10 cellular contexts compared by ENCODE assay signal in the genomic region with DNA sequence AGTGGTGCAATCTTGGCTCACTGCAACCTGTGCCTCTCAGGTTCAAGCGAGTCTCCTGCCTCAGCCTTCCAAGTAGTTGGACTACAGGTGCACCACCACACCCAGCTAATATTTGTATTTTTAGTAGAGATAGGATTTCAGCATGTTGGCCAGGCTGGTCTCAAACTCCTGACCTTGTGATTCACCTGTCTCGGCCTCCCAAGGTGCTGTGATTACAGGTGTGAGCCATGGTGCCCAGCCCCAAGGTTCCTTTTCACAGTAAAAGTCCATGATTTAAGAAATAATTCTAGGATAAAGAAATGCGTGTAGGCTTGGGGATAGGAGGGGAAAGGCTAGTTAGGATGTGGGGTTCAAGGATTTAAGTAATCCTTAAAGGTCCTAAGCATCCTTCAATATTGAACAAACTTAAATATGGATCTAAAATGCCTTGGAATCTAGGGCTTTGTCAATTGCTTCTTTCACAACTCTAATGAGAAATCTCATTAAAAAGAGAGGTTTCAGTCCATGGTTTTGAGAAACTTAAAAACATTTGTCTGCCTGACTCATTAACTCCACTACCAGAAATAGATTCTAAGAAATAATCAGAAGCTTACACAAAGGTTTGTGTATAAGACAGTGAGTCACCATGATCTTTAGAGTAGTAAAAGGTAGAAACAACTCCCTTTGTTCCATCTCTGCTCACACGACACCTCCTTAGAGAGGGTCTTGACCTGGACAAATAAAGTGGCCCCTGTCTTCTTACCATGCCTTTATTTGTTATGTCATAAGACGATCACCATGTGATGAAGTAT.
DNase-seq lines count a peak whose midpoint lies in the region; ATAC-seq and TF ChIP-seq lines count a peak whose summit lies in the region.
"Had no signal": no experiment of that assay in that cellular context is flagged by ENCODE, and none has a peak within 500 bp of the region (broad histone marks: within the 10 kb centered on the region; RNA-seq: fewer than 3 reads in every experiment).

No MANE protein-coding gene starts in this region.

- DNase-seq in GM13977 (ENCODE audit: low spot score) (peak; percentile 55), PC-3 (peak; percentile 68), dermis blood vessel endothelial cell (peak; percentile 46), osteoblast (ENCODE audit: insufficient read length, low spot score, missing footprints) (no peak), iPS-NIHi7 (ENCODE audit: extremely low spot score) (no peak)
- DNase-seq in effector memory CD4-positive, alpha-beta T cell, result no peak
- DNase-seq: DMS79 treated with DMSO at 0.1 percent for 48 hours; H7; naive thymus-derived CD8-positive, alpha-beta T cell had no signal

- H3F3A ChIP-seq in PC-3 (ENCODE audit: low read length, unreplicated experiment), result no peaks in the 10 kb centered on the region

- H3K27ac ChIP-seq in PC-3 (ENCODE audit: low read length) (peak overlapping the region; percentile 96), osteoblast (ENCODE audit: low read depth, low read length) (peak overlapping the region; percentile 100)
- no peak overlapping the region for H3K27ac ChIP-seq in effector memory CD4-positive, alpha-beta T cell (ENCODE audit: insufficient read depth, low read length, poor library complexity, severe bottlenecking)

- peaks cover 40% of the 10 kb centered on the region for H3K4me1 ChIP-seq in PC-3 (ENCODE audit: insufficient read depth, low read length)
- peaks cover 38% of the 10 kb centered on the region for H3K4me1 ChIP-seq in osteoblast (ENCODE audit: insufficient read depth, low read length)
- peaks cover 9% of the 10 kb centered on the region for H3K4me1 ChIP-seq in effector memory CD4-positive, alpha-beta T cell (ENCODE audit: control insufficient read depth, insufficient read depth, low read length, poor library complexity, severe bottlenecking)

- no peak overlapping the region for H2AFZ ChIP-seq in PC-3 (ENCODE audit: low read length)
- H2AFZ ChIP-seq in osteoblast (ENCODE audit: low read length), result no peak overlapping the region

- H3K79me2 ChIP-seq in PC-3 (ENCODE audit: low read length), result no peaks in the 10 kb centered on the region
- H3K79me2 ChIP-seq in osteoblast (ENCODE audit: insufficient read depth, low read length), result no peaks in the 10 kb centered on the region

- intact Hi-C loops in PC-3 (cut with micrococcal nuclease), result loop anchor here (5.0 kb wide), 1 partner anchor 86 kb away; no protein-coding TSS in a partner anchor

- H3K9ac ChIP-seq in PC-3 (ENCODE audit: low read length), result peak overlapping the region; percentile 60

- TF ChIP-seq CTCF in GM13977 (IDR thresholded peaks at IDR 0.05; ENCODE audit: extremely low read depth, insufficient read depth, missing control alignments), result no peak
- TF ChIP-seq CTCF in PC-3 (conservative IDR thresholded peaks at IDR 0.05; ENCODE audit: low read depth, low read length), result no peak
- TF ChIP-seq CTCF in osteoblast (IDR thresholded peaks at IDR 0.05; ENCODE audit: extremely low read depth, low read depth, low read length), result no peak

- H3K9me3 ChIP-seq in PC-3 (ENCODE audit: low read length) (no peaks in the 10 kb centered on the region), osteoblast (ENCODE audit: low read depth, low read length) (peaks cover 4% of the 10 kb centered on the region)
- H3K9me3 ChIP-seq in effector memory CD4-positive, alpha-beta T cell (ENCODE audit: control insufficient read depth, low read length), result no peaks in the 10 kb centered on the region

- no peak overlapping the region for H3K4me3 ChIP-seq in PC-3 (ENCODE audit: low read length)
- no peak overlapping the region for H3K4me3 ChIP-seq in osteoblast (ENCODE audit: insufficient read depth, low read length)
- H3K4me3 ChIP-seq in effector memory CD4-positive, alpha-beta T cell (ENCODE audit: insufficient read depth, low read depth, low read length, poor library complexity, severe bottlenecking), result no peak overlapping the region

- no peaks in the 10 kb centered on the region for H4K20me1 ChIP-seq in PC-3 (ENCODE audit: low read length)
- H4K20me1 ChIP-seq in osteoblast (ENCODE audit: insufficient read depth, low read length), result no peaks in the 10 kb centered on the region

- H3K36me3 ChIP-seq in PC-3 (ENCODE audit: low read depth, low read length) (no peaks in the 10 kb centered on the region), osteoblast (ENCODE audit: insufficient read depth, low read length) (no peaks in the 10 kb centered on the region)
- no peaks in the 10 kb centered on the region for H3K36me3 ChIP-seq in effector memory CD4-positive, alpha-beta T cell (ENCODE audit: control insufficient read depth, insufficient read depth, low read length)

- in situ Hi-C loops in GM13977 (cut with MboI; ENCODE audit: low pct_unique_long_range_greater_than_20kb, low sequenced_read_pairs, unreplicated experiment), result no loop called here

- H3K9me2 ChIP-seq in PC-3 (replicated peaks; ENCODE audit: low read length), result no peaks in the 10 kb centered on the region

- H3K27me3 ChIP-seq in PC-3 (ENCODE audit: low read length) (no peaks in the 10 kb centered on the region), osteoblast (ENCODE audit: insufficient read depth, low read length) (no peaks in the 10 kb centered on the region)
- no peaks in the 10 kb centered on the region for H3K27me3 ChIP-seq in effector memory CD4-positive, alpha-beta T cell (replicated peaks; ENCODE audit: control insufficient read depth, insufficient read depth, low read length, poor library complexity, severe bottlenecking)

- POLR2A ChIA-PET in PC-3 (lab: Charles Lee; ENCODE audit: unreplicated experiment), result no interaction called here

- BruUV-seq in PC-3 (replicated peaks; lab: Mats Ljungman, UMichigan), result no TSS peak

- peak; percentile 73 for ATAC-seq in PC-3
- ATAC-seq in HG02623 (IDR thresholded peaks at IDR 0.05; ENCODE audit: unreplicated experiment), result no peak
- ATAC-seq: naive thymus-derived CD8-positive, alpha-beta T cell had no signal

- CTCF ChIA-PET in PC-3 (lab: Charles Lee), result no interaction called here

- H3K4me2 ChIP-seq in PC-3 (ENCODE audit: low read length) (peak overlapping the region; percentile 35), osteoblast (ENCODE audit: insufficient read depth, low read length) (no peak overlapping the region)

Comparison
In these comparisons a context has a peak if more than half of its experiments do, and no peak if none do; other contexts are left out.
1. DNase-seq: peak in GM13977 (single experiment), PC-3 (single experiment) and dermis blood vessel endothelial cell (single experiment); none in osteoblast (single experiment), effector memory CD4-positive, alpha-beta T cell (0 of 3) and iPS-NIHi7 (single experiment).